ENCODE assay signal across 8 cellular contexts in the genomic region with DNA sequence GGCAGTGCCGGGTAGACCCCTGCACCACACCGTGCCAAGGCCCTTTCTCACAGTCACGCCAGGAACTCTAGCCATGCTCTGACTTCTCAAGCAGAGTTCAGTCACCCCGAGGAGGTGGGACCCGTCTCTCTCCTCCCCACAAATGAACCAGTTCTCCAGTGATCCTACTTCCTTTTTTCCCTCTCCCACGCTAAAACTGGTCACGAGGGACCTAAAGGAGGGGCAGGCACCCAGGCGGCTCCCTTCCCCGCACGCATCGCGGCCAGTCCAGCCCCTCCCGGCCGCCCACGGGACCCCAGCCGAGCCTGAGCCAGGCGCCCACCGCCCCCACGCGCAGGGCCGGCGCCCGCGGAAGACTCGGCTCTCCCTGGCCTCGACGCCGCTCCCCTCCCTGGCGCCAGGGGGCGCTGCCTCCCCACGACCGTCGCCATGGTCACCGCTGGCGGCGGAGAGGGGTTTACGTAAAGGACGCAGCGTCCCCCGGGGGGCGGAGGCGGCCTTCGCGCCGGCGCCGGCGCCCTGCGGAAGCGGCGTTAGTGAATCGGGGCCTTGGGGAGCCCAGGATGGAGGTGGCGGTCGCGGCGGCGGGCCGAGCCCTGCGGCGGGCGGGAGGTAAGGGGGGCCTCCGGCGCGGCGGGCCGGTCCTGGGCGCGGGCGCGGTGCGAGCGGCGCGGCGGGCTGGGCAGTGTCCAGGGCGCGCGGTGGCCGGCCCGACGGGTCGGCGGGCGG. TPM values are rescaled to one million over a fixed set of nuclear protein-coding genes. Genes with fewer than 3 reads are reported as not detected.
A peak's percentile ranks its signal among the peaks of the same experiment; 100 is the strongest.
DNase-seq lines count a peak whose midpoint lies in the region; ATAC-seq and TF ChIP-seq lines count a peak whose summit lies in the region.

A gene with protein sequence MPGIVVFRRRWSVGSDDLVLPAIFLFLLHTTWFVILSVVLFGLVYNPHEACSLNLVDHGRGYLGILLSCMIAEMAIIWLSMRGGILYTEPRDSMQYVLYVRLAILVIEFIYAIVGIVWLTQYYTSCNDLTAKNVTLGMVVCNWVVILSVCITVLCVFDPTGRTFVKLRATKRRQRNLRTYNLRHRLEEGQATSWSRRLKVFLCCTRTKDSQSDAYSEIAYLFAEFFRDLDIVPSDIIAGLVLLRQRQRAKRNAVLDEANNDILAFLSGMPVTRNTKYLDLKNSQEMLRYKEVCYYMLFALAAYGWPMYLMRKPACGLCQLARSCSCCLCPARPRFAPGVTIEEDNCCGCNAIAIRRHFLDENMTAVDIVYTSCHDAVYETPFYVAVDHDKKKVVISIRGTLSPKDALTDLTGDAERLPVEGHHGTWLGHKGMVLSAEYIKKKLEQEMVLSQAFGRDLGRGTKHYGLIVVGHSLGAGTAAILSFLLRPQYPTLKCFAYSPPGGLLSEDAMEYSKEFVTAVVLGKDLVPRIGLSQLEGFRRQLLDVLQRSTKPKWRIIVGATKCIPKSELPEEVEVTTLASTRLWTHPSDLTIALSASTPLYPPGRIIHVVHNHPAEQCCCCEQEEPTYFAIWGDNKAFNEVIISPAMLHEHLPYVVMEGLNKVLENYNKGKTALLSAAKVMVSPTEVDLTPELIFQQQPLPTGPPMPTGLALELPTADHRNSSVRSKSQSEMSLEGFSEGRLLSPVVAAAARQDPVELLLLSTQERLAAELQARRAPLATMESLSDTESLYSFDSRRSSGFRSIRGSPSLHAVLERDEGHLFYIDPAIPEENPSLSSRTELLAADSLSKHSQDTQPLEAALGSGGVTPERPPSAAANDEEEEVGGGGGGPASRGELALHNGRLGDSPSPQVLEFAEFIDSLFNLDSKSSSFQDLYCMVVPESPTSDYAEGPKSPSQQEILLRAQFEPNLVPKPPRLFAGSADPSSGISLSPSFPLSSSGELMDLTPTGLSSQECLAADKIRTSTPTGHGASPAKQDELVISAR (plus strand): TSS at position 499 of the 729 bp plus-strand sequence. CDS start 39,765 bp downstream, outside the sequence.

- CTCF ChIA-PET in activated CD8-positive, alpha-beta T cell treated with anti-CD3 and anti-CD28 coated beads for 36 hours (lab: Charles Lee): interaction anchor here (0.6 to 5.7 kb wide), 4 partner anchors 27 to 55 kb away, joined by 3 to 67 read pairs (median 5); no protein-coding TSS in a partner anchor

- no peak within 1 kb of the TSS for H2AK5ac ChIP-seq in mesendoderm (ENCODE audit: low read length)

- no peak within 1 kb of the TSS for H3K4ac ChIP-seq in mesendoderm (ENCODE audit: low read depth, low read length)

- H4K8ac ChIP-seq in mesendoderm (ENCODE audit: low read depth, low read length): no peak within 1 kb of the TSS

- no peak within 1 kb of the TSS for H3K27ac ChIP-seq in GM23338 (ENCODE audit: low read depth)
- H3K27ac ChIP-seq in effector memory CD4-positive, alpha-beta T cell (ENCODE audit: insufficient read depth, low read length, poor library complexity, severe bottlenecking): no peak within 1 kb of the TSS
- no peak within 1 kb of the TSS for H3K27ac ChIP-seq in mesendoderm (ENCODE audit: low read depth, low read length)

- peak; percentile 65 to 91 for TF ChIP-seq CTCF in GM23338 (conservative IDR thresholded peaks at IDR 0.05; ENCODE audit: low read depth in 2 of 2)
- peak; percentile 94 for TF ChIP-seq CTCF in activated CD8-positive, alpha-beta T cell treated with anti-CD3 and anti-CD28 coated beads for 36 hours (IDR thresholded peaks at IDR 0.05)

- H3K23ac ChIP-seq in mesendoderm (ENCODE audit: low read length): no peak within 1 kb of the TSS

- DNase-seq in CD1c-positive myeloid dendritic cell (ENCODE audit: extremely low spot score) (peak; percentile 99), GM23338 (ENCODE audit: low spot score) (peak; percentile 73), NCI-H446 (lab: John Stamatoyannopoulos, UW) (peak; percentile 45 to 87), mesendoderm (peak; percentile 51), ureter (ENCODE audit: low spot score) (no peak)
- peak; percentile 76 for DNase-seq in activated CD8-positive, alpha-beta T cell treated with anti-CD3 and anti-CD28 coated beads for 36 hours
- DNase-seq in effector memory CD4-positive, alpha-beta T cell: peak; percentile 62 to 74 (median 70)
- peak; percentile 42 for DNase-seq in stimulated activated CD8-positive, alpha-beta memory T cell treated with anti-CD3 and anti-CD28 coated beads, Interleukin-12 subunit alpha, Interleukin-12 subunit beta, amount 100 ng/mL, for 24 hours (ENCODE audit: extremely low read depth)

- H3K4me1 Mint-ChIP-seq in GM23338: peaks cover 12% of the 10 kb centered on the region
- H3K4me1 Mint-ChIP-seq in activated CD8-positive, alpha-beta T cell treated with anti-CD3 and anti-CD28 coated beads for 36 hours (ENCODE audit: low read depth): peaks cover 3% of the 10 kb centered on the region

- peaks cover 12% of the 10 kb centered on the region for H3K27me3 ChIP-seq in GM23338 (ENCODE audit: insufficient read depth)
- H3K27me3 ChIP-seq in effector memory CD4-positive, alpha-beta T cell (replicated peaks; ENCODE audit: control insufficient read depth, insufficient read depth, low read length, poor library complexity, severe bottlenecking): no peaks in the 10 kb centered on the region
- no peaks in the 10 kb centered on the region for H3K27me3 ChIP-seq in mesendoderm (ENCODE audit: insufficient read depth, low read length, poor library complexity)

- H2AFZ ChIP-seq in GM23338: peak within 1 kb of the TSS; percentile 80

- no peak within 1 kb of the TSS for H4K5ac ChIP-seq in mesendoderm (ENCODE audit: low read length)

- peak within 1 kb of the TSS; percentile 73; the same call in 1 of the 2 replicates for H3K4me2 ChIP-seq in GM23338
- peak within 1 kb of the TSS; percentile 32 for H3K4me2 ChIP-seq in mesendoderm (ENCODE audit: low read length)

- no peaks in the 10 kb centered on the region for H3F3A ChIP-seq in GM23338 (replicated peaks; ENCODE audit: low read depth)

- no CpG with 5 or more reads among the region's 84 CpGs for WGBS in mesendoderm (ENCODE audit: extremely low coverage, insufficient coverage, low lambda C conversion rate)

- peaks cover 13% of the 10 kb centered on the region for H3K27me3 Mint-ChIP-seq in GM23338 (ENCODE audit: insufficient read depth, low read depth, poor library complexity)
- peaks cover 23% of the 10 kb centered on the region for H3K27me3 Mint-ChIP-seq in activated CD8-positive, alpha-beta T cell treated with anti-CD3 and anti-CD28 coated beads for 36 hours

- H3K79me1 ChIP-seq in mesendoderm (ENCODE audit: low read length): no peaks in the 10 kb centered on the region

- H4K20me1 ChIP-seq in GM23338 (replicated peaks; ENCODE audit: insufficient read depth): 0 out of 2 replicates have a peak, but pooled peaks cover 5% of the 10 kb centered on the region

- POLR2A ChIA-PET in activated CD8-positive, alpha-beta T cell treated with anti-CD3 and anti-CD28 coated beads for 36 hours (lab: Charles Lee): interaction anchor here (2.0 kb wide), 1 partner anchor 11 kb away, joined by 7 read pairs; no protein-coding TSS in a partner anchor

- H3K9me2 ChIP-seq in GM23338 (ENCODE audit: insufficient read depth): no peaks in the 10 kb centered on the region

- H3K56ac ChIP-seq in mesendoderm (ENCODE audit: low read length): peak within 1 kb of the TSS; percentile 78

- peak; percentile 70 for ATAC-seq in GM23338
- peak; percentile 93 for ATAC-seq in activated CD8-positive, alpha-beta T cell treated with anti-CD3 and anti-CD28 coated beads for 36 hours

- H3K27ac Mint-ChIP-seq in GM23338: no peak within 1 kb of the TSS
- H3K27ac Mint-ChIP-seq in activated CD8-positive, alpha-beta T cell treated with anti-CD3 and anti-CD28 coated beads for 36 hours: no peak within 1 kb of the TSS

- intact Hi-C loops in activated CD8-positive, alpha-beta T cell treated with anti-CD3 and anti-CD28 coated beads for 36 hours (cut with micrococcal nuclease): loop anchor here (2.0 kb wide), 1 partner anchor 51 kb away; no protein-coding TSS in a partner anchor

- H3K4me1 ChIP-seq in GM23338 (ENCODE audit: insufficient read depth): peaks cover 5% of the 10 kb centered on the region; the same call in 1 of the 2 replicates
- peaks cover 20% of the 10 kb centered on the region for H3K4me1 ChIP-seq in effector memory CD4-positive, alpha-beta T cell (ENCODE audit: control insufficient read depth, insufficient read depth, low read length, poor library complexity, severe bottlenecking)
- no peaks in the 10 kb centered on the region for H3K4me1 ChIP-seq in mesendoderm (ENCODE audit: control insufficient read depth, low read depth, low read length)

- H3K9me3 Mint-ChIP-seq in GM23338: no peaks in the 10 kb centered on the region
- H3K9me3 Mint-ChIP-seq in activated CD8-positive, alpha-beta T cell treated with anti-CD3 and anti-CD28 coated beads for 36 hours: no peaks in the 10 kb centered on the region

- H2BK15ac ChIP-seq in mesendoderm (replicated peaks; ENCODE audit: low read depth): no peak within 1 kb of the TSS

- no peaks in the 10 kb centered on the region for H3K9me3 ChIP-seq in effector memory CD4-positive, alpha-beta T cell (ENCODE audit: control insufficient read depth, low read length)

- peak within 1 kb of the TSS; percentile 72 for H3K18ac ChIP-seq in mesendoderm (ENCODE audit: low read length)

- H3K36me3 Mint-ChIP-seq in GM23338 (ENCODE audit: low read depth): no peaks in the 10 kb centered on the region
- H3K36me3 Mint-ChIP-seq in activated CD8-positive, alpha-beta T cell treated with anti-CD3 and anti-CD28 coated beads for 36 hours (ENCODE audit: low read depth): no peaks in the 10 kb centered on the region

- peak within 1 kb of the TSS; percentile 49 for H3K4me3 ChIP-seq in GM23338
- H3K4me3 ChIP-seq in effector memory CD4-positive, alpha-beta T cell (ENCODE audit: insufficient read depth, low read depth, low read length, poor library complexity, severe bottlenecking): peak within 1 kb of the TSS; percentile 35
- no peak within 1 kb of the TSS for H3K4me3 ChIP-seq in mesendoderm (ENCODE audit: low read length)

- peak within 1 kb of the TSS; percentile 44 for H3K9ac ChIP-seq in mesendoderm (ENCODE audit: low read length)

- H2BK5ac ChIP-seq in mesendoderm (ENCODE audit: low read length): no peak within 1 kb of the TSS

- no peak within 1 kb of the TSS for H2BK120ac ChIP-seq in mesendoderm (ENCODE audit: low read depth, low read length)

- peak within 1 kb of the TSS; percentile 66 for H3K4me3 Mint-ChIP-seq in GM23338
- peak within 1 kb of the TSS; percentile 40 for H3K4me3 Mint-ChIP-seq in activated CD8-positive, alpha-beta T cell treated with anti-CD3 and anti-CD28 coated beads for 36 hours

- H3K36me3 ChIP-seq in GM23338 (ENCODE audit: insufficient read depth) (no peaks in the 10 kb centered on the region), mesendoderm (ENCODE audit: control insufficient read depth, insufficient read depth, low read length) (no peaks in the 10 kb centered on the region)
- no peaks in the 10 kb centered on the region for H3K36me3 ChIP-seq in effector memory CD4-positive, alpha-beta T cell (ENCODE audit: control insufficient read depth, insufficient read depth, low read length)

- H3K79me2 ChIP-seq in GM23338 (replicated peaks; ENCODE audit: insufficient read depth): no peaks in the 10 kb centered on the region
- H3K79me2 ChIP-seq in mesendoderm (ENCODE audit: control insufficient read depth, insufficient read depth, low read length): no peaks in the 10 kb centered on the region

RNA-seq across cellular contexts. Expression of the gene that starts here (rescaled TPM):
- total RNA-seq in GM23338 (2014; rRNA removed; shearing (Covaris generic)): 1.3 and 2.5 TPM in 2 replicates
- 0.52 and 0.55 TPM in 2 replicates for polyA plus RNA-seq in GM23338 (2016; fragmentation: Nextera tagmentation; extraction: Ambion mirVana)
- under 1 TPM in 1 of 2 experiments, not detected in 1; 0.05 TPM for total RNA-seq in activated CD8-positive, alpha-beta T cell treated with anti-CD3 and anti-CD28 coated beads for 36 hours
- 4.2 TPM for polyA plus RNA-seq in mesendoderm (2013, experiment 1 of 2)
- 4.4 TPM for polyA plus RNA-seq in mesendoderm (2013, experiment 2 of 2)
- 2.7 TPM for total RNA-seq in ureter

Comparison
In these comparisons a context has a peak if more than half of its experiments do, and no peak if none do; other contexts are left out.
1. Peak in DNase-seq and ATAC-seq in activated CD8-positive, alpha-beta T cell treated with anti-CD3 and anti-CD28 coated beads for 36 hours; RNA of the gene not detected or under 1 TPM.